ENCODE assay signal across 8 cellular contexts in genomic region chr7:36280840-36281812, GRCh38.
DNase-seq lines count a peak whose midpoint lies in the region; ATAC-seq and TF ChIP-seq lines count a peak whose summit lies in the region.

No MANE protein-coding gene starts in this region.

- H3K27ac ChIP-seq in right cardiac atrium (ENCODE audit: low read length) = peak overlapping the region; percentile 8

- H3K27me3 ChIP-seq in BE2C = no peaks in the 10 kb centered on the region; the same call in 1 of the 2 replicates
- no peaks in the 10 kb centered on the region for H3K27me3 ChIP-seq in right cardiac atrium (ENCODE audit: control insufficient read depth, insufficient read depth)

- DNase-seq in BE2C (peak; percentile 78), NCI-H1436 (lab: John Stamatoyannopoulos, UW) (peak; percentile 15), astrocyte of the cerebellum (ENCODE audit: low read depth) (peak; percentile 63), right cardiac atrium (peak; percentile 60 to 84 (median 72)), putamen (ENCODE audit: low spot score) (peak; percentile 88), SK-N-DZ (ENCODE audit: low spot score) (no peak)

- H3K36me3 ChIP-seq in BE2C = no peaks in the 10 kb centered on the region

- TF ChIP-seq CTCF in BE2C (IDR thresholded peaks at IDR 0.05; ENCODE audit: low read depth, low read length) (no peak), astrocyte of the cerebellum (IDR thresholded peaks at IDR 0.05; ENCODE audit: low read depth, low read length, missing control alignments) (no peak)

- ATAC-seq in GM21447 (IDR thresholded peaks at IDR 0.05; ENCODE audit: unreplicated experiment) (peak; percentile 36), right cardiac atrium (peak; percentile 78 to 80), GM21381 (IDR thresholded peaks at IDR 0.05; ENCODE audit: unreplicated experiment) (no peak)

- H3K4me1 ChIP-seq in BE2C = peaks cover 18% of the 10 kb centered on the region
- H3K4me1 ChIP-seq in right cardiac atrium (ENCODE audit: control insufficient read depth, insufficient read depth, low read length) = peaks cover 8% of the 10 kb centered on the region

- peak overlapping the region; percentile 9 for H3K4me3 ChIP-seq in BE2C (ENCODE audit: low read depth, low read length)
- no peak overlapping the region for H3K4me3 ChIP-seq in astrocyte of the cerebellum (ENCODE audit: low read depth, low read length)
- no peak overlapping the region for H3K4me3 ChIP-seq in right cardiac atrium (ENCODE audit: low read length)

- in situ Hi-C loops in astrocyte of the cerebellum (cut with HindIII; ENCODE audit: low sequenced_read_pairs) = no loop called here

- intact Hi-C loops in right cardiac atrium (cut with DNase I) = no loop called here

- 28% methylated on average over 18 of the region's 18 CpGs for WGBS in right cardiac atrium

- no peaks in the 10 kb centered on the region for H3K9me3 ChIP-seq in BE2C
- no peaks in the 10 kb centered on the region for H3K9me3 ChIP-seq in right cardiac atrium (ENCODE audit: control insufficient read depth, low read length)
